In genomic region chr10:57993302-57993701, GRCh38 we compare ENCODE assay signal across 1 cellular context.
TF ChIP-seq lines count a peak whose summit lies in the region.

No MANE protein-coding gene starts in this region.

TF ChIP-seq in H1, 55 proteins besides CTCF, POLR2A, EP300 and RAD21:
- TF ChIP-seq JUN (IDR thresholded peaks at IDR 0.05; ENCODE audit: low read depth, low read length), result no peak
- TF ChIP-seq TEAD4 (IDR thresholded peaks at IDR 0.05; ENCODE audit: low read depth, low read length), result no peak
- TF ChIP-seq CHD7 (IDR thresholded peaks at IDR 0.05; ENCODE audit: insufficient replicate concordance, low read length), result no peak
